ENCODE assay signal across 8 cellular contexts in genomic region chr1:25796807-25797458, GRCh38. TPM values are rescaled to one million over a fixed set of nuclear protein-coding genes. Genes with fewer than 3 reads are reported as not detected.
DNase-seq lines count a peak whose midpoint lies in the region; ATAC-seq, FAIRE-seq and TF ChIP-seq lines count a peak whose summit lies in the region.

No MANE protein-coding gene starts in this region.

- no peaks in the 10 kb centered on the region for H3K9me3 Mint-ChIP-seq in activated naive CD4-positive, alpha-beta T cell treated with anti-CD3 and anti-CD28 coated beads, Interleukin-2, amount 50 U/mL, for 24 hours

- no peaks in the 10 kb centered on the region for H3K27me3 Mint-ChIP-seq in activated naive CD4-positive, alpha-beta T cell treated with anti-CD3 and anti-CD28 coated beads, Interleukin-2, amount 50 U/mL, for 24 hours

- peak overlapping the region; percentile 93 for H3K27ac Mint-ChIP-seq in activated naive CD4-positive, alpha-beta T cell treated with anti-CD3 and anti-CD28 coated beads, Interleukin-2, amount 50 U/mL, for 24 hours

- H3K4me1 ChIP-seq in psoas muscle = peaks cover 55% of the 10 kb centered on the region

- ATAC-seq in psoas muscle (peak; percentile 35 to 62 (median 44)), HG02870 (IDR thresholded peaks at IDR 0.05; ENCODE audit: unreplicated experiment) (no peak)

- peaks cover 2% of the 10 kb centered on the region for H3K36me3 Mint-ChIP-seq in activated naive CD4-positive, alpha-beta T cell treated with anti-CD3 and anti-CD28 coated beads, Interleukin-2, amount 50 U/mL, for 24 hours

- peak; percentile 75 for TF ChIP-seq CTCF in psoas muscle (IDR thresholded peaks at IDR 0.05)

- peaks cover 79% of the 10 kb centered on the region for H3K4me1 Mint-ChIP-seq in activated naive CD4-positive, alpha-beta T cell treated with anti-CD3 and anti-CD28 coated beads, Interleukin-2, amount 50 U/mL, for 24 hours

- peak; percentile 69 for FAIRE-seq in urothelium cell line (lab: Jason Lieb, UNC)

- 13 to 24% (median 23%) methylated on average over 17 to 19 of the region's 19 CpGs for WGBS in psoas muscle, 3 donors

- peak overlapping the region; percentile 55 for H3K4me3 ChIP-seq in psoas muscle

- no peaks in the 10 kb centered on the region for H3K27me3 ChIP-seq in psoas muscle (ENCODE audit: insufficient read depth in 3 of 3, low read length in 2 of 3)

- intact Hi-C loops in head of caudate nucleus (cut with DNase I) = loop anchor here (5.0 to 10.0 kb wide), 2 partner anchors 190 to 292 kb away; no protein-coding TSS in a partner anchor
- intact Hi-C loops in psoas muscle (cut with DNase I) = loop anchor here (1.0 to 5.0 kb wide), 8 partner anchors 30 to 365 kb away; partner anchors contain the start of gene MACO1 (in 1 of the 2)

- no peaks in the 10 kb centered on the region for H3K9me3 ChIP-seq in psoas muscle

- H3K4me3 Mint-ChIP-seq in activated naive CD4-positive, alpha-beta T cell treated with anti-CD3 and anti-CD28 coated beads, Interleukin-2, amount 50 U/mL, for 24 hours = peak overlapping the region; percentile 71

- H3K27ac ChIP-seq in psoas muscle = peak overlapping the region; percentile 84

- DNase-seq in Daoy (ENCODE audit: low read depth) (peak; percentile 77), NCI-H1105 treated with DMSO at 0.1 percent for 48 hours (lab: John Stamatoyannopoulos, UW) (peak; percentile 99), SKM-1 treated with dmso at 0.1 percent for 144 hours (lab: John Stamatoyannopoulos, UW; ENCODE audit: unreplicated experiment) (peak; percentile 77), head of caudate nucleus (peak; percentile 76 to 94 (median 88)), psoas muscle (peak; percentile 87 to 92), urothelium cell line (ENCODE audit: low spot score) (peak; percentile 77)

- peaks cover 0 to 6% of the 10 kb centered on the region in 2 donors for H3K36me3 ChIP-seq in psoas muscle (ENCODE audit: insufficient read depth in 1 of 2, low read depth in 1 of 2)

RNA-seq across cellular contexts. Expression of gene SELENON, which starts 3.1 kb away (rescaled TPM):
- 12.2 and 16.9 TPM in 2 replicates for total RNA-seq in Daoy (2014; rRNA removed; shearing (Covaris generic))
- 100 to 1,000 TPM in 1 of 4 donors, 10 to 100 TPM in 3; 37.8 to 104 (median 56.1) TPM for total RNA-seq in psoas muscle
- 10 to 100 TPM; 25.3 to 39.3 (median 29.0) TPM for polyA plus RNA-seq in psoas muscle

RNA-seq across cellular contexts. Expression of gene MTFR1L, which starts 22.8 kb away (rescaled TPM):
- 30.7 and 41.7 TPM in 2 replicates for total RNA-seq in Daoy (2014; rRNA removed; shearing (Covaris generic))
- total RNA-seq in psoas muscle = 100 to 1,000 TPM in 1 of 4 donors, 10 to 100 TPM in 3; 85.2 to 112 (median 94.1) TPM
- polyA plus RNA-seq in psoas muscle = 100 to 1,000 TPM in 2 of 3 donors, 10 to 100 TPM in 1; 99.2 to 135 (median 110) TPM
